Comparison of ENCODE assay signal across 8 cellular contexts in genomic region chr10:62814901-62815372, GRCh38. TPM values are rescaled to one million over a fixed set of nuclear protein-coding genes. Genes with fewer than 3 reads are reported as not detected.
A peak's percentile ranks its signal among the peaks of the same experiment; 100 is the strongest.
DNase-seq lines count a peak whose midpoint lies in the region; ATAC-seq lines count a peak whose summit lies in the region.

No MANE protein-coding gene starts in this region.

- H3K9ac ChIP-seq in HUES6 (ENCODE audit: low read length) = peak overlapping the region; percentile 52

- DNase-seq in iPS-NIHi7 (ENCODE audit: extremely low spot score) = peak; percentile 22
- no peak for DNase-seq in stimulated activated naive B cell treated with anti-CD40 and anti-IgM and Interleukin-4, amounts not matched to agents 10 μg/mL and 1 μg/mL and 100 μg/mL, for 72 hours
- DNase-seq in COR-L47 (lab: John Stamatoyannopoulos, UW) = no peak
- no peak for DNase-seq in GOT3 (lab: John Stamatoyannopoulos, UW)
- no peak for DNase-seq in AG08395 (ENCODE audit: low spot score)

- peaks cover 80% of the 10 kb centered on the region for H3K27me3 ChIP-seq in HUES6 (ENCODE audit: control insufficient read depth, insufficient read depth, low read length)

- H3K9me3 Mint-ChIP-seq in activated T-helper 17 cell treated with anti-CD3 and anti-CD28 coated beads, Interleukin-2, amount 50 U/mL, for 72 hours = no peaks in the 10 kb centered on the region
- no peaks in the 10 kb centered on the region for H3K9me3 Mint-ChIP-seq in stimulated activated naive B cell treated with anti-CD40 and anti-IgM and Interleukin-4, amounts not matched to agents 10 μg/mL and 1 μg/mL and 100 μg/mL, for 72 hours

- peak overlapping the region; percentile 95 for H3K27ac Mint-ChIP-seq in activated T-helper 17 cell treated with anti-CD3 and anti-CD28 coated beads, Interleukin-2, amount 50 U/mL, for 72 hours
- peak overlapping the region; percentile 99 for H3K27ac Mint-ChIP-seq in stimulated activated naive B cell treated with anti-CD40 and anti-IgM and Interleukin-4, amounts not matched to agents 10 μg/mL and 1 μg/mL and 100 μg/mL, for 72 hours

- H3K4me3 Mint-ChIP-seq in activated T-helper 17 cell treated with anti-CD3 and anti-CD28 coated beads, Interleukin-2, amount 50 U/mL, for 72 hours = peak overlapping the region; percentile 93
- peak overlapping the region; percentile 90 to 99 for H3K4me3 Mint-ChIP-seq in stimulated activated naive B cell treated with anti-CD40 and anti-IgM and Interleukin-4, amounts not matched to agents 10 μg/mL and 1 μg/mL and 100 μg/mL, for 72 hours

- H3K36me3 Mint-ChIP-seq in activated T-helper 17 cell treated with anti-CD3 and anti-CD28 coated beads, Interleukin-2, amount 50 U/mL, for 72 hours (ENCODE audit: low read depth) = peaks cover 79% of the 10 kb centered on the region
- H3K36me3 Mint-ChIP-seq in stimulated activated naive B cell treated with anti-CD40 and anti-IgM and Interleukin-4, amounts not matched to agents 10 μg/mL and 1 μg/mL and 100 μg/mL, for 72 hours = peaks cover 39 to 58% of the 10 kb centered on the region in 2 donors

- no peaks in the 10 kb centered on the region for H3K36me3 ChIP-seq in HUES6 (ENCODE audit: control insufficient read depth, insufficient read depth, low read length)

- peaks cover 8% of the 10 kb centered on the region for H3K27me3 Mint-ChIP-seq in activated T-helper 17 cell treated with anti-CD3 and anti-CD28 coated beads, Interleukin-2, amount 50 U/mL, for 72 hours
- H3K27me3 Mint-ChIP-seq in stimulated activated naive B cell treated with anti-CD40 and anti-IgM and Interleukin-4, amounts not matched to agents 10 μg/mL and 1 μg/mL and 100 μg/mL, for 72 hours = peaks cover 7% of the 10 kb centered on the region in 2 donors

- H3K9me3 ChIP-seq in HUES6 (ENCODE audit: control insufficient read depth, insufficient read depth, low read depth, low read length) = no peaks in the 10 kb centered on the region

- H3K4me1 Mint-ChIP-seq in activated T-helper 17 cell treated with anti-CD3 and anti-CD28 coated beads, Interleukin-2, amount 50 U/mL, for 72 hours = peaks cover 37% of the 10 kb centered on the region
- H3K4me1 Mint-ChIP-seq in stimulated activated naive B cell treated with anti-CD40 and anti-IgM and Interleukin-4, amounts not matched to agents 10 μg/mL and 1 μg/mL and 100 μg/mL, for 72 hours = peaks cover 47 to 84% of the 10 kb centered on the region in 2 donors

- H3K4me1 ChIP-seq in HUES6 (ENCODE audit: control insufficient read depth, insufficient read depth, low read length) = peaks cover 16% of the 10 kb centered on the region

- peak overlapping the region; percentile 76 for H3K4me3 ChIP-seq in HUES6 (ENCODE audit: low read depth, low read length)

- ATAC-seq in activated T-helper 17 cell treated with anti-CD3 and anti-CD28 coated beads, Interleukin-2, amount 50 U/mL, for 72 hours (replicated peaks) = no peak
- no peak for ATAC-seq in stimulated activated naive B cell treated with anti-CD40 and anti-IgM and Interleukin-4, amounts not matched to agents 10 μg/mL and 1 μg/mL and 100 μg/mL, for 72 hours (replicated peaks)
- ATAC-seq in GM19035 (IDR thresholded peaks at IDR 0.05; ENCODE audit: unreplicated experiment) = no peak

- H3K27ac ChIP-seq in HUES6 (ENCODE audit: low read depth, low read length) = no peak overlapping the region

RNA-seq across cellular contexts. Expression of gene EGR2, which starts 1.2 kb away (rescaled TPM):
- total RNA-seq in activated T-helper 17 cell treated with anti-CD3 and anti-CD28 coated beads, Interleukin-2, amount 50 U/mL, for 72 hours = 10 to 100 TPM in 1 of 2 donors, 1 to 10 TPM in 1; 5.5 to 94.4 TPM

RNA-seq across cellular contexts. Expression of gene ADO, which starts 10.4 kb away (rescaled TPM):
- 10 to 100 TPM; 11.5 to 15.4 TPM for total RNA-seq in activated T-helper 17 cell treated with anti-CD3 and anti-CD28 coated beads, Interleukin-2, amount 50 U/mL, for 72 hours
